In genomic region chr12:9283346-9284095, GRCh38 we compare ENCODE assay signal across 8 cellular contexts.
DNase-seq lines count a peak whose midpoint lies in the region; ATAC-seq and TF ChIP-seq lines count a peak whose summit lies in the region.
"Not testable (repeated sequence)": the region's sequence is repeated elsewhere in the genome, so short reads cannot be mapped to it uniquely, and the experiment has no call there.

No MANE protein-coding gene starts in this region.

- peak overlapping the region; percentile 86 for H3K4me3 Mint-ChIP-seq in activated CD4-positive, alpha-beta T cell treated with anti-CD3 and anti-CD28 coated beads, Interleukin-2, amount 10 ng/mL, durations not matched to agents 7 days and 5 days

- H3K27ac Mint-ChIP-seq in activated CD4-positive, alpha-beta T cell treated with anti-CD3 and anti-CD28 coated beads, Interleukin-2, amount 10 ng/mL, durations not matched to agents 7 days and 5 days, result peak overlapping the region; percentile 92

- not testable (repeated sequence) for TF ChIP-seq CTCF in AG04449 (IDR thresholded peaks at IDR 0.05; ENCODE audit: insufficient read depth, low read length, missing control alignments); HL-60 (IDR thresholded peaks at IDR 0.05; ENCODE audit: insufficient read depth, low read length); choroid plexus epithelial cell (conservative IDR thresholded peaks at IDR 0.05; ENCODE audit: low read depth, low read length)

- not testable (repeated sequence) for DNase-seq in AG04449 (ENCODE audit: low read depth, low spot score)
- DNase-seq in HL-60 (ENCODE audit: low read depth in 1 of 2, low spot score in 1 of 2) (peak; percentile 53 to 89), NCI-H774 (lab: John Stamatoyannopoulos, UW) (peak; percentile 53), choroid plexus epithelial cell (ENCODE audit: low read depth) (peak; percentile 81), kidney glomerular epithelial cell (lab: John Stamatoyannopoulos, UW) (peak; percentile 47)
- DNase-seq in activated CD4-positive, alpha-beta T cell treated with anti-CD3 and anti-CD28 coated beads, Interleukin-2, amount 10 ng/mL, durations not matched to agents 7 days and 5 days, result peak; percentile 86
- DNase-seq in stimulated activated CD4-positive, alpha-beta T cell treated with anti-CD3 and anti-CD28 coated beads, Interleukin-12 subunit alpha, Interleukin-12 subunit beta, amount 100 ng/mL, for 24 hours (ENCODE audit: low read depth in 2 of 2), result peak; percentile 44 to 63

- peak; percentile 35 for ATAC-seq in GM19043 (IDR thresholded peaks at IDR 0.05; ENCODE audit: low read depth, unreplicated experiment)

- H3K4me1 Mint-ChIP-seq in activated CD4-positive, alpha-beta T cell treated with anti-CD3 and anti-CD28 coated beads, Interleukin-2, amount 10 ng/mL, durations not matched to agents 7 days and 5 days, result not testable (repeated sequence)

- H3K9me3 Mint-ChIP-seq in activated CD4-positive, alpha-beta T cell treated with anti-CD3 and anti-CD28 coated beads, Interleukin-2, amount 10 ng/mL, durations not matched to agents 7 days and 5 days, result not testable (repeated sequence)

- not testable (repeated sequence) for H3K36me3 Mint-ChIP-seq in activated CD4-positive, alpha-beta T cell treated with anti-CD3 and anti-CD28 coated beads, Interleukin-2, amount 10 ng/mL, durations not matched to agents 7 days and 5 days (ENCODE audit: low read depth)

- CTCF ChIA-PET in AG04449 (lab: Yijun Ruan, JAX); activated CD4-positive, alpha-beta T cell treated with anti-CD3 and anti-CD28 coated beads, Interleukin-2, amount 10 ng/mL, durations not matched to agents 7 days and 5 days (lab: Charles Lee): not testable (repeated sequence)

- H3K4me3 ChIP-seq in AG04449 (ENCODE audit: low read depth, low read length), result peak overlapping the region; percentile 43
- peak overlapping the region; percentile 50 for H3K4me3 ChIP-seq in HL-60 (replicated peaks; ENCODE audit: insufficient read depth, low read length)
- H3K4me3 ChIP-seq in choroid plexus epithelial cell (ENCODE audit: low read depth, low read length), result peak overlapping the region; percentile 71

- not testable (repeated sequence) for H3K27me3 Mint-ChIP-seq in activated CD4-positive, alpha-beta T cell treated with anti-CD3 and anti-CD28 coated beads, Interleukin-2, amount 10 ng/mL, durations not matched to agents 7 days and 5 days

- peak overlapping the region; percentile 90 for H3K27ac ChIP-seq in HL-60 (replicated peaks)

- not testable (repeated sequence) for H3K27me3 ChIP-seq in HL-60 (ENCODE audit: insufficient read depth, poor library complexity, severe bottlenecking)

- POLR2A ChIA-PET in AG04449 (lab: Yijun Ruan, JAX); activated CD4-positive, alpha-beta T cell treated with anti-CD3 and anti-CD28 coated beads, Interleukin-2, amount 10 ng/mL, durations not matched to agents 7 days and 5 days (lab: Charles Lee): not testable (repeated sequence)
